2 cellular contexts compared by ENCODE assay signal in genomic region chr1:183293856-183294255, GRCh38.
TF ChIP-seq lines count a peak whose summit lies in the region.

No MANE protein-coding gene starts in this region.

TF ChIP-seq in GM23338, 12 proteins besides CTCF, POLR2A, EP300 and RAD21:
- TF ChIP-seq REST (IDR thresholded peaks at IDR 0.05; ENCODE audit: unreplicated experiment), result no peak
- no peak for TF ChIP-seq ETS1 (IDR thresholded peaks at IDR 0.05)
- no peak for TF ChIP-seq CREB1 (CRISPR knock-in tag; IDR thresholded peaks at IDR 0.05; ENCODE audit: low read depth)
- no peak for TF ChIP-seq JUNB (IDR thresholded peaks at IDR 0.05; ENCODE audit: unreplicated experiment)
- no peak for TF ChIP-seq EZH2 (IDR thresholded peaks at IDR 0.05; ENCODE audit: low read depth, unreplicated experiment)
- TF ChIP-seq ZNF331 (CRISPR knock-in tag; IDR thresholded peaks at IDR 0.05; ENCODE audit: low read depth), result no peak
- TF ChIP-seq NANOG (IDR thresholded peaks at IDR 0.05; ENCODE audit: borderline replicate concordance), result no peak
- TF ChIP-seq ZNF462 (CRISPR knock-in tag; IDR thresholded peaks at IDR 0.05), result no peak
- TF ChIP-seq STAT1 (IDR thresholded peaks at IDR 0.05; ENCODE audit: unreplicated experiment), result no peak
- no peak for TF ChIP-seq POLR2AphosphoS5 (IDR thresholded peaks at IDR 0.05; ENCODE audit: low read depth)

TF ChIP-seq in H1, 55 proteins besides CTCF, POLR2A, EP300 and RAD21:
- TF ChIP-seq SIN3A (conservative IDR thresholded peaks at IDR 0.05 in 1 of 2, IDR thresholded peaks at IDR 0.05 in 1 of 2; ENCODE audit: low read depth in 1 of 2, low read length in 2 of 2) (no peak), SP1 (IDR thresholded peaks at IDR 0.05; ENCODE audit: low read depth, low read length) (no peak), CBX8 (IDR thresholded peaks at IDR 0.05; ENCODE audit: borderline replicate concordance, low read depth, low read length) (no peak), RNF2 (IDR thresholded peaks at IDR 0.05; ENCODE audit: borderline replicate concordance, low read depth, low read length, missing control alignments, poor library complexity, severe bottlenecking) (no peak), SP2 (IDR thresholded peaks at IDR 0.05; ENCODE audit: low read length) (no peak), KDM4A (IDR thresholded peaks at IDR 0.05; ENCODE audit: low read depth, low read length, severe bottlenecking) (no peak), USF2 (IDR thresholded peaks at IDR 0.05; ENCODE audit: low read length) (no peak), CHD1 (IDR thresholded peaks at IDR 0.05; ENCODE audit: low read depth, low read length) (no peak), TAF1 (IDR thresholded peaks at IDR 0.05; ENCODE audit: low read depth, low read length) (no peak), BCL11A (IDR thresholded peaks at IDR 0.05; ENCODE audit: low read depth in 2 of 2, low read length in 2 of 2) (no peak), RXRA (IDR thresholded peaks at IDR 0.05; ENCODE audit: insufficient read depth, low read depth, low read length) (no peak), SIRT6 (IDR thresholded peaks at IDR 0.05; ENCODE audit: low read length) (no peak), TCF12 (IDR thresholded peaks at IDR 0.05; ENCODE audit: low read depth, low read length) (no peak), BACH1 (IDR thresholded peaks at IDR 0.05; ENCODE audit: low read length) (no peak), ZNF274 (IDR thresholded peaks at IDR 0.05; ENCODE audit: borderline replicate concordance, extremely low read depth, low read length) (no peak)
